In the genomic region with DNA sequence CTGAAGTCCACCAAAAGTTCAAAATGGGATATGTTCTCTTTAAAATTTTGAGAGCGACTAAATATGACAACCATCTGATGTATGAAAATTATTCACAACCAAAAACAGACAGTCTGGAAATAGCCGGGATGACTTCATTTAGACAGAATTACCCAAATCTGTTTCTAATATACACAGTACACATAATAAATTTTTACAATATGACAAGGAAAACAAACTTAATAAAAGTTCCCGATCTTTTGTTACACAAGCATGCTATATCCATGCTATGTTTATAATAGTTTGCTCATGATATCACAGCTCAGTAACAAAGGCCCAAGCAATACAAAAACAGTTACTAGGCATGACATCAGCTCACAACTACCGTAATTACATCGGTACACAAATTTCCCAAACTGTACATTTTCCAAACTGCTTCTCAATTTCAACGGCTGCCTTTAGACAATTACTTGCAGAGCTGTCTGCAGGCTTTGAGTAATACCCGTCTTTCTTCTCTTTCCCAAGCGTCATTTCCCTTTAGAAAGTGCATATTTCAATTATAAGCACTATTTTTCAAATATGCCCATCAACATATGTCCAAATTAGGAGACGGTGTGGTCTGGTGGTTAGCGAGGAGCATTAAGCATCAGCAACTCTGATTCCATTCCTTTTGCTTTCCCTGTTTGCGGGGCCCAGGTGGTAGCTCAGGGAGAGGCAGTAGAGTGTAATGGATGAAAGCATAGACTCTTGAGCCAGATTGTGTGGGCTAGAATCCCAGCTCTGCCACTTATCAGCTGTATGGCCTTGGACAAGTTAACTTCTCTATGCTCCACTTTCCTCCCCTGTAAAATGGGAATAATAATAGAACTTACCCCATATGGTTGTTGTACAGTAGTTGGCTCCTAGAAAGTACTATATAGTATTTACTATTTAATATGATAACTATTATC, we compare ENCODE assay signal across 11 cellular contexts.
DNase-seq lines count a peak whose midpoint lies in the region; ATAC-seq, FAIRE-seq and TF ChIP-seq lines count a peak whose summit lies in the region.
"Had no signal": no experiment of that assay in that cellular context is flagged by ENCODE, and none has a peak within 500 bp of the region (broad histone marks: within the 10 kb centered on the region; RNA-seq: fewer than 3 reads in every experiment).

No MANE protein-coding gene starts in this region.

- H3K27ac ChIP-seq in astrocyte (ENCODE audit: low read depth, low read length) (peak overlapping the region; percentile 98), vagina (peak overlapping the region; percentile 34)

- peak overlapping the region; percentile 3 for H3K4me3 ChIP-seq in astrocyte (ENCODE audit: insufficient read depth, low read depth, low read length)
- H3K4me3 ChIP-seq in vagina: no peak overlapping the region
- no peak overlapping the region for H3K4me3 ChIP-seq in BE2C (ENCODE audit: low read depth, low read length)

- H3K9me3 Mint-ChIP-seq in activated naive CD4-positive, alpha-beta T cell treated with anti-CD3 and anti-CD28 coated beads for 36 hours: no peaks in the 10 kb centered on the region
- H3K9me3 Mint-ChIP-seq in astrocyte (ENCODE audit: unreplicated experiment): no peaks in the 10 kb centered on the region

- H3K4me3 Mint-ChIP-seq in activated naive CD4-positive, alpha-beta T cell treated with anti-CD3 and anti-CD28 coated beads for 36 hours: no peak overlapping the region
- no peak overlapping the region for H3K4me3 Mint-ChIP-seq in astrocyte (ENCODE audit: unreplicated experiment)

- no peak overlapping the region for H2AFZ ChIP-seq in astrocyte (ENCODE audit: low read depth, low read length)

- DNase-seq in activated naive CD4-positive, alpha-beta T cell treated with anti-CD3 and anti-CD28 coated beads for 36 hours: no peak
- no peak for DNase-seq in activated naive CD4-positive, alpha-beta T cell (lab: John Stamatoyannopoulos, UW)
- peak; percentile 94 for DNase-seq in astrocyte (ENCODE audit: low read depth)
- no peak for DNase-seq in left colon
- no peak for DNase-seq in vagina (ENCODE audit: extremely low spot score in 2 of 2)
- no peak for DNase-seq in NCI-H1048 (lab: John Stamatoyannopoulos, UW)
- no peak for DNase-seq in BE2C
- no peak for DNase-seq in CD1c-positive myeloid dendritic cell (ENCODE audit: extremely low spot score)
- DNase-seq: activated effector memory CD4-positive, alpha-beta T cell treated with anti-CD3 and anti-CD28 coated beads, Interleukin-2, amount 50 U/mL, for 16 hours; NCI-H1436 had no signal

- H3K79me2 ChIP-seq in astrocyte (ENCODE audit: insufficient read depth, low read length): peaks cover 51% of the 10 kb centered on the region

- CTCF ChIA-PET in activated naive CD4-positive, alpha-beta T cell treated with anti-CD3 and anti-CD28 coated beads for 36 hours (lab: Charles Lee): interaction anchor here (1.1 to 1.5 kb wide), 2 partner anchors 11 to 13 kb away, joined by 3 to 4 read pairs; no protein-coding TSS in a partner anchor

- no peaks in the 10 kb centered on the region for H3K27me3 ChIP-seq in astrocyte (ENCODE audit: insufficient read depth, low read length)
- H3K27me3 ChIP-seq in vagina: no peaks in the 10 kb centered on the region
- H3K27me3 ChIP-seq in BE2C: no peaks in the 10 kb centered on the region

- H3K4me2 ChIP-seq in astrocyte (ENCODE audit: low read length): peak overlapping the region; percentile 72

- peak; percentile 52 for ATAC-seq in left colon

- H3K27me3 Mint-ChIP-seq in activated naive CD4-positive, alpha-beta T cell treated with anti-CD3 and anti-CD28 coated beads for 36 hours (ENCODE audit: low read depth): no peaks in the 10 kb centered on the region
- no peaks in the 10 kb centered on the region for H3K27me3 Mint-ChIP-seq in astrocyte (ENCODE audit: low read depth, unreplicated experiment)

- H3K36me3 Mint-ChIP-seq in activated naive CD4-positive, alpha-beta T cell treated with anti-CD3 and anti-CD28 coated beads for 36 hours (ENCODE audit: low read depth): peaks cover 5% of the 10 kb centered on the region
- H3K36me3 Mint-ChIP-seq in astrocyte (ENCODE audit: low read depth, unreplicated experiment): peaks cover 6% of the 10 kb centered on the region

- H3K9ac ChIP-seq in astrocyte (ENCODE audit: low read length): peak overlapping the region; percentile 84

- peak overlapping the region; percentile 73 for H3K27ac Mint-ChIP-seq in activated naive CD4-positive, alpha-beta T cell treated with anti-CD3 and anti-CD28 coated beads for 36 hours
- H3K27ac Mint-ChIP-seq in astrocyte (ENCODE audit: unreplicated experiment): peak overlapping the region; percentile 77

- H4K20me1 ChIP-seq in astrocyte (ENCODE audit: insufficient read depth, low read length): no peaks in the 10 kb centered on the region

- intact Hi-C loops in activated naive CD4-positive, alpha-beta T cell treated with anti-CD3 and anti-CD28 coated beads for 36 hours (cut with micrococcal nuclease): no loop called here
- intact Hi-C loops in left colon (cut with DNase I, micrococcal nuclease) (no loop called here), vagina (cut with DNase I) (no loop called here)

- TF ChIP-seq CTCF in astrocyte (IDR thresholded peaks at IDR 0.05; ENCODE audit: insufficient read depth, low read depth, low read length): no peak
- no peak for TF ChIP-seq CTCF in vagina (IDR thresholded peaks at IDR 0.05)
- no peak for TF ChIP-seq CTCF in BE2C (IDR thresholded peaks at IDR 0.05; ENCODE audit: low read depth, low read length)

- peaks cover 57% of the 10 kb centered on the region for H3K4me1 ChIP-seq in astrocyte (ENCODE audit: insufficient read depth, low read length)
- H3K4me1 ChIP-seq in vagina: peaks cover 60% of the 10 kb centered on the region
- H3K4me1 ChIP-seq in BE2C: peaks cover 8% of the 10 kb centered on the region

- TF ChIP-seq POLR2A in vagina (IDR thresholded peaks at IDR 0.05): no peak

- peaks cover 81% of the 10 kb centered on the region for H3K4me1 Mint-ChIP-seq in activated naive CD4-positive, alpha-beta T cell treated with anti-CD3 and anti-CD28 coated beads for 36 hours (ENCODE audit: low read depth)
- peaks cover 53% of the 10 kb centered on the region for H3K4me1 Mint-ChIP-seq in astrocyte (ENCODE audit: low read depth, unreplicated experiment)

- H3K9me3 ChIP-seq in astrocyte (ENCODE audit: insufficient read depth, low read depth, low read length) (no peaks in the 10 kb centered on the region), vagina (no peaks in the 10 kb centered on the region), BE2C (no peaks in the 10 kb centered on the region)

- FAIRE-seq in astrocyte (lab: Jason Lieb, UNC): peak; percentile 99
- FAIRE-seq: D721Med had no signal

- H3K36me3 ChIP-seq in astrocyte (ENCODE audit: insufficient read depth, low read length) (no peaks in the 10 kb centered on the region), vagina (no peaks in the 10 kb centered on the region), BE2C (no peaks in the 10 kb centered on the region)
